Comparison of ENCODE assay signal across 26 cellular contexts in genomic region chr11:10612217-10612862, GRCh38. TPM values are rescaled to one million over a fixed set of nuclear protein-coding genes. Genes with fewer than 3 reads are reported as not detected.
DNase-seq lines count a peak whose midpoint lies in the region; ATAC-seq and TF ChIP-seq lines count a peak whose summit lies in the region.
"Had no signal": no experiment of that assay in that cellular context is flagged by ENCODE, and none has a peak within 500 bp of the region (broad histone marks: within the 10 kb centered on the region; RNA-seq: fewer than 3 reads in every experiment).

No MANE protein-coding gene starts in this region.

- intact Hi-C loops in left lung (cut with DNase I), result no loop called here

- H3K4me1 Mint-ChIP-seq in stimulated activated naive CD8-positive, alpha-beta T cell treated with anti-CD3 and anti-CD28 coated beads, Interleukin-15, Interleukin-2, amounts not matched to agents 100 ng/mL and 50 ng/mL, for 24 hours (ENCODE audit: low read depth), result no peaks in the 10 kb centered on the region
- no peaks in the 10 kb centered on the region for H3K4me1 Mint-ChIP-seq in effector memory CD8-positive, alpha-beta T cell (ENCODE audit: low read depth in 2 of 2)
- H3K4me1 Mint-ChIP-seq: CD4-positive, CD25-positive, alpha-beta regulatory T cell; nephron had no signal

- no peak for DNase-seq in stimulated activated naive CD8-positive, alpha-beta T cell treated with anti-CD3 and anti-CD28 coated beads, Interleukin-15, Interleukin-2, amounts not matched to agents 100 U/mL and 50 U/mL, for 24 hours
- DNase-seq in SKM-1 (lab: John Stamatoyannopoulos, UW; ENCODE audit: unreplicated experiment) (peak; percentile 86), left lung (no peak), foreskin keratinocyte (no peak), HuH-7 (ENCODE audit: low spot score) (no peak)
- no peak for DNase-seq in effector memory CD8-positive, alpha-beta T cell
- DNase-seq: activated CD4-positive, alpha-beta T cell treated with anti-CD3 and anti-CD28 coated beads for 48 hours; CD4-positive, CD25-positive, alpha-beta regulatory T cell; cerebellar nuclear complex; DMS79 treated with DMSO at 0.1 percent for 48 hours; effector CD8-positive, alpha-beta T cell; islet precursor cell; NCI-H1105; NCI-H2171; NCI-H69; stimulated activated CD4-positive, alpha-beta T cell treated with anti-CD3 and anti-CD28 coated beads, Interleukin-4, amount 100 ng/mL, for 4 hours; T1000; tibial artery had no signal

- H3K27me3 ChIP-seq in left lung (no peaks in the 10 kb centered on the region), foreskin keratinocyte (peaks cover 2% of the 10 kb centered on the region)
- H3K27me3 ChIP-seq: tibial artery had no signal

- H3K4me1 ChIP-seq in left lung, result peaks cover under 1 to 56% of the 10 kb centered on the region in 2 donors
- H3K4me1 ChIP-seq in foreskin keratinocyte, result peaks cover 5% of the 10 kb centered on the region

- H3K36me3 Mint-ChIP-seq in stimulated activated naive CD8-positive, alpha-beta T cell treated with anti-CD3 and anti-CD28 coated beads, Interleukin-15, Interleukin-2, amounts not matched to agents 100 ng/mL and 50 ng/mL, for 24 hours (ENCODE audit: low read depth), result no peaks in the 10 kb centered on the region
- peaks cover 2% of the 10 kb centered on the region for H3K36me3 Mint-ChIP-seq in effector memory CD8-positive, alpha-beta T cell (ENCODE audit: insufficient read depth)
- H3K36me3 Mint-ChIP-seq: CD4-positive, CD25-positive, alpha-beta regulatory T cell had no signal

- peak overlapping the region; percentile 50 for H3K27ac Mint-ChIP-seq in stimulated activated naive CD8-positive, alpha-beta T cell treated with anti-CD3 and anti-CD28 coated beads, Interleukin-15, Interleukin-2, amounts not matched to agents 100 ng/mL and 50 ng/mL, for 24 hours
- H3K27ac Mint-ChIP-seq in effector memory CD8-positive, alpha-beta T cell, result no peak overlapping the region
- H3K27ac Mint-ChIP-seq: CD4-positive, CD25-positive, alpha-beta regulatory T cell; nephron; progenitor cell of endocrine pancreas had no signal

- no peak overlapping the region for H3K4me3 Mint-ChIP-seq in stimulated activated naive CD8-positive, alpha-beta T cell treated with anti-CD3 and anti-CD28 coated beads, Interleukin-15, Interleukin-2, amounts not matched to agents 100 ng/mL and 50 ng/mL, for 24 hours
- no peak overlapping the region for H3K4me3 Mint-ChIP-seq in effector memory CD8-positive, alpha-beta T cell
- H3K4me3 Mint-ChIP-seq: CD4-positive, CD25-positive, alpha-beta regulatory T cell; nephron had no signal

- peaks cover 22% of the 10 kb centered on the region for H3K27me3 Mint-ChIP-seq in stimulated activated naive CD8-positive, alpha-beta T cell treated with anti-CD3 and anti-CD28 coated beads, Interleukin-15, Interleukin-2, amounts not matched to agents 100 ng/mL and 50 ng/mL, for 24 hours
- peaks cover 52 to 53% of the 10 kb centered on the region in 2 donors for H3K27me3 Mint-ChIP-seq in effector memory CD8-positive, alpha-beta T cell
- H3K27me3 Mint-ChIP-seq: progenitor cell of endocrine pancreas had no signal

- ATAC-seq in stimulated activated naive CD8-positive, alpha-beta T cell treated with anti-CD3 and anti-CD28 coated beads, Interleukin-15, Interleukin-2, amounts not matched to agents 100 U/mL and 50 U/mL, for 24 hours, result no peak
- ATAC-seq in left lung (no peak), foreskin keratinocyte (no peak), HG03342 (IDR thresholded peaks at IDR 0.05; ENCODE audit: unreplicated experiment) (no peak)
- ATAC-seq in effector memory CD8-positive, alpha-beta T cell (replicated peaks), result no peak

- H3K36me3 ChIP-seq in left lung, result no peaks in the 10 kb centered on the region

- no peak overlapping the region for H3K4me3 ChIP-seq in left lung
- H3K4me3 ChIP-seq: skin epidermis, tibial artery had no signal

- H3K9me3 ChIP-seq in left lung, result no peaks in the 10 kb centered on the region
- H3K9me3 ChIP-seq: tibial artery had no signal

- peak overlapping the region; percentile 28 to 95 for H3K27ac ChIP-seq in left lung
- no peak overlapping the region for H3K27ac ChIP-seq in foreskin keratinocyte

- TF ChIP-seq CTCF in left lung (IDR thresholded peaks at IDR 0.05) (no peak), foreskin keratinocyte (conservative IDR thresholded peaks at IDR 0.05) (no peak)

- no peaks in the 10 kb centered on the region for H3K9me3 Mint-ChIP-seq in stimulated activated naive CD8-positive, alpha-beta T cell treated with anti-CD3 and anti-CD28 coated beads, Interleukin-15, Interleukin-2, amounts not matched to agents 100 ng/mL and 50 ng/mL, for 24 hours
- no peaks in the 10 kb centered on the region for H3K9me3 Mint-ChIP-seq in effector memory CD8-positive, alpha-beta T cell

RNA-seq across cellular contexts. Expression of gene LYVE1, which starts 43.9 kb away (rescaled TPM):
- total RNA-seq in left lung (10 to 100 TPM; 40.5 to 90.1 TPM), foreskin keratinocyte (not detected in 2 replicates)
- polyA plus RNA-seq in foreskin keratinocyte, result not detected in 2 replicates
- total RNA-seq: A172; CD4-positive, CD25-positive, alpha-beta regulatory T cell; H4; progenitor cell of endocrine pancreas; SK-MEL-5 had no signal
- polyA plus RNA-seq: CD4-positive, CD25-positive, alpha-beta regulatory T cell had no signal

Comparison
In these comparisons a context has a peak if more than half of its experiments do, and no peak if none do; other contexts are left out.
1. RNA of gene LYVE1, which starts 43.9 kb away (total RNA-seq): 40.5 to 90.1 TPM in left lung; not detected in foreskin keratinocyte; every median in the first group is over 10 times any median in the second.